ENCODE assay signal across 1 cellular context in the genomic region with DNA sequence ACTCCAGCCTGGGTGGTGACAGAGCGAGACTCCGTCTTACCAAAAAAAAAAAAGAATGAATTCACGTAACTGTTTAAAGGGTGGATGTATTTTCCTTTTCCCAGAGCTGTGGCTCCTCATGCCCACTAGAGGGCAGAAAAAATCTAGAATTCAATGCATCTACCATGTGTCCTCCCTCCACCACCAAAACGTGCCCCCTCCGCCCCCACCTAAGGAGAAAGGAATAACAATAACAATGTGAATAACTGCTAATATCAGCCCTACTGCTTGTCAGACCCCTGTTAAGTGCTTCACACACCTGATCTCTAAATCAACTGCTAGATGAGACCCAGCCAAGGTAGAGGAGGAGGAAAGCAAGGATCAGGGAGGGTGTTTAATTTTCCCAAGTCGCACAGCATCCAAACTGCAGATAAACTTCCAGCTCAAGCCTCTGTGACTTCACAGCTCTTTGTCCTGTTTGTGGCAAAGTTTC.
TF ChIP-seq lines count a peak whose summit lies in the region.

No MANE protein-coding gene starts in this region.

TF ChIP-seq in HEK293, 187 proteins besides CTCF, POLR2A, EP300 and RAD21 (continued from another document):
- TF ChIP-seq, protein P1, sequence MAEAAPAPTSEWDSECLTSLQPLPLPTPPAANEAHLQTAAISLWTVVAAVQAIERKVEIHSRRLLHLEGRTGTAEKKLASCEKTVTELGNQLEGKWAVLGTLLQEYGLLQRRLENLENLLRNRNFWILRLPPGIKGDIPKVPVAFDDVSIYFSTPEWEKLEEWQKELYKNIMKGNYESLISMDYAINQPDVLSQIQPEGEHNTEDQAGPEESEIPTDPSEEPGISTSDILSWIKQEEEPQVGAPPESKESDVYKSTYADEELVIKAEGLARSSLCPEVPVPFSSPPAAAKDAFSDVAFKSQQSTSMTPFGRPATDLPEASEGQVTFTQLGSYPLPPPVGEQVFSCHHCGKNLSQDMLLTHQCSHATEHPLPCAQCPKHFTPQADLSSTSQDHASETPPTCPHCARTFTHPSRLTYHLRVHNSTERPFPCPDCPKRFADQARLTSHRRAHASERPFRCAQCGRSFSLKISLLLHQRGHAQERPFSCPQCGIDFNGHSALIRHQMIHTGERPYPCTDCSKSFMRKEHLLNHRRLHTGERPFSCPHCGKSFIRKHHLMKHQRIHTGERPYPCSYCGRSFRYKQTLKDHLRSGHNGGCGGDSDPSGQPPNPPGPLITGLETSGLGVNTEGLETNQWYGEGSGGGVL (tag by site-specific recombination; IDR thresholded peaks at IDR 0.05), result peak; percentile 43
- no peak for TF ChIP-seq ZNF830 (tag by site-specific recombination; IDR thresholded peaks at IDR 0.05; ENCODE audit: low read depth)
- no peak for TF ChIP-seq HOXC10 (CRISPR knock-in tag; IDR thresholded peaks at IDR 0.05)
- no peak for TF ChIP-seq BCL11A (tag by site-specific recombination; IDR thresholded peaks at IDR 0.05; ENCODE audit: low read depth)
- no peak; the same call in 1 of the 2 replicates for TF ChIP-seq SP3 (tag by site-specific recombination; IDR thresholded peaks at IDR 0.05)
- no peak for TF ChIP-seq ZNF777 (tag by site-specific recombination; IDR thresholded peaks at IDR 0.05; ENCODE audit: borderline replicate concordance)
- TF ChIP-seq, protein P2, sequence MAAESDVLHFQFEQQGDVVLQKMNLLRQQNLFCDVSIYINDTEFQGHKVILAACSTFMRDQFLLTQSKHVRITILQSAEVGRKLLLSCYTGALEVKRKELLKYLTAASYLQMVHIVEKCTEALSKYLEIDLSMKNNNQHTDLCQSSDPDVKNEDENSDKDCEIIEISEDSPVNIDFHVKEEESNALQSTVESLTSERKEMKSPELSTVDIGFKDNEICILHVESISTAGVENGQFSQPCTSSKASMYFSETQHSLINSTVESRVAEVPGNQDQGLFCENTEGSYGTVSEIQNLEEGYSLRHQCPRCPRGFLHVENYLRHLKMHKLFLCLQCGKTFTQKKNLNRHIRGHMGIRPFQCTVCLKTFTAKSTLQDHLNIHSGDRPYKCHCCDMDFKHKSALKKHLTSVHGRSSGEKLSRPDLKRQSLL (tag by site-specific recombination; IDR thresholded peaks at IDR 0.05), result no peak
- TF ChIP-seq GLI4 (tag by site-specific recombination; IDR thresholded peaks at IDR 0.05), result no peak
- TF ChIP-seq MEIS1 (CRISPR knock-in tag; IDR thresholded peaks at IDR 0.05; ENCODE audit: borderline replicate concordance), result no peak
- no peak for TF ChIP-seq ZNF426 (tag by site-specific recombination; IDR thresholded peaks at IDR 0.05)
- no peak for TF ChIP-seq ZNF175 (tag by site-specific recombination; IDR thresholded peaks at IDR 0.05)
- no peak for TF ChIP-seq SP7 (tag by site-specific recombination; IDR thresholded peaks at IDR 0.05)
- TF ChIP-seq ZNF138 (tag by site-specific recombination; IDR thresholded peaks at IDR 0.05; ENCODE audit: borderline replicate concordance), result no peak
- 0 out of 2 replicates have a peak, but pooled peaks have one; percentile 36 for TF ChIP-seq ZNF660 (tag by site-specific recombination; IDR thresholded peaks at IDR 0.05)
- TF ChIP-seq ZNF664 (tag by site-specific recombination; IDR thresholded peaks at IDR 0.05), result no peak
- TF ChIP-seq REPIN1 (tag by site-specific recombination; IDR thresholded peaks at IDR 0.05; ENCODE audit: low read depth), result no peak
- peak; percentile 46 for TF ChIP-seq ZNF654 (tag by site-specific recombination; IDR thresholded peaks at IDR 0.05; ENCODE audit: low read depth)
- TF ChIP-seq ZBTB17 (tag by site-specific recombination; IDR thresholded peaks at IDR 0.05), result no peak
- peak; percentile 56 for TF ChIP-seq PATZ1 (tag by site-specific recombination; IDR thresholded peaks at IDR 0.05)
- TF ChIP-seq TRIM28 (IDR thresholded peaks at IDR 0.05; ENCODE audit: borderline replicate concordance, low read length), result no peak
- TF ChIP-seq ZBTB21 (tag by site-specific recombination; IDR thresholded peaks at IDR 0.05), result no peak
- TF ChIP-seq ZNF76 (tag by site-specific recombination; IDR thresholded peaks at IDR 0.05; ENCODE audit: borderline replicate concordance, low read depth), result no peak
- peak; percentile 86 for TF ChIP-seq ZNF768 (tag by site-specific recombination; IDR thresholded peaks at IDR 0.05)
- TF ChIP-seq, protein P3, sequence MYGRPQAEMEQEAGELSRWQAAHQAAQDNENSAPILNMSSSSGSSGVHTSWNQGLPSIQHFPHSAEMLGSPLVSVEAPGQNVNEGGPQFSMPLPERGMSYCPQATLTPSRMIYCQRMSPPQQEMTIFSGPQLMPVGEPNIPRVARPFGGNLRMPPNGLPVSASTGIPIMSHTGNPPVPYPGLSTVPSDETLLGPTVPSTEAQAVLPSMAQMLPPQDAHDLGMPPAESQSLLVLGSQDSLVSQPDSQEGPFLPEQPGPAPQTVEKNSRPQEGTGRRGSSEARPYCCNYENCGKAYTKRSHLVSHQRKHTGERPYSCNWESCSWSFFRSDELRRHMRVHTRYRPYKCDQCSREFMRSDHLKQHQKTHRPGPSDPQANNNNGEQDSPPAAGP (tag by site-specific recombination; IDR thresholded peaks at IDR 0.05), result no peak
- TF ChIP-seq ZNF791 (tag by site-specific recombination; IDR thresholded peaks at IDR 0.05), result no peak
- TF ChIP-seq AEBP2 (tag by site-specific recombination; IDR thresholded peaks at IDR 0.05; ENCODE audit: borderline replicate concordance), result no peak
- no peak for TF ChIP-seq ZNF350 (tag by site-specific recombination; IDR thresholded peaks at IDR 0.05)
- no peak for TF ChIP-seq ZNF19 (tag by site-specific recombination; IDR thresholded peaks at IDR 0.05; ENCODE audit: low read depth)
- no peak for TF ChIP-seq ZNF558 (tag by site-specific recombination; IDR thresholded peaks at IDR 0.05)
- TF ChIP-seq ZNF518A (tag by site-specific recombination; conservative IDR thresholded peaks at IDR 0.05; ENCODE audit: low read depth), result no peak
